In genomic region chr15:47184405-47185221, GRCh38 we compare ENCODE assay signal across 9 cellular contexts.
DNase-seq lines count a peak whose midpoint lies in the region; ATAC-seq and TF ChIP-seq lines count a peak whose summit lies in the region.
"Had no signal": no experiment of that assay in that cellular context is flagged by ENCODE, and none has a peak within 500 bp of the region (broad histone marks: within the 10 kb centered on the region; RNA-seq: fewer than 3 reads in every experiment).

No MANE protein-coding gene starts in this region.

- H3K27me3 ChIP-seq in HUES48 (ENCODE audit: control insufficient read depth, insufficient read depth, low read length) (peaks cover 79% of the 10 kb centered on the region), adipocyte (replicated peaks; ENCODE audit: control insufficient read depth, insufficient read depth, low read length) (peaks cover 43% of the 10 kb centered on the region)

- no peak for TF ChIP-seq CTCF in CD14-positive monocyte (IDR thresholded peaks at IDR 0.05)
- no peak for TF ChIP-seq CTCF in natural killer cell (IDR thresholded peaks at IDR 0.05)

- no peaks in the 10 kb centered on the region for H3K36me3 ChIP-seq in HUES48 (ENCODE audit: control insufficient read depth, insufficient read depth, low read length)
- H3K36me3 ChIP-seq in adipocyte (ENCODE audit: control insufficient read depth, insufficient read depth, low read length, severe bottlenecking), result no peaks in the 10 kb centered on the region

- H3K9me3 ChIP-seq in HUES48 (ENCODE audit: control insufficient read depth, insufficient read depth, low read length) (no peaks in the 10 kb centered on the region), adipocyte (ENCODE audit: control insufficient read depth, low read length) (no peaks in the 10 kb centered on the region)

- H3K9me3 Mint-ChIP-seq in CD14-positive monocyte, result peaks cover 0 to 17% (median 10%) of the 10 kb centered on the region in 7 donors
- peaks cover 2% of the 10 kb centered on the region for H3K9me3 Mint-ChIP-seq in stimulated activated memory B cell treated with anti-CD40 and anti-IgM and Interleukin-4, amounts not matched to agents 10 μg/mL and 1 μg/mL and 100 μg/mL, for 72 hours
- H3K9me3 Mint-ChIP-seq in natural killer cell, result peaks cover 0 to 8% of the 10 kb centered on the region in 2 donors

- peak overlapping the region; percentile 2; the same call in 1 of the 2 replicates for H3K9ac ChIP-seq in HUES48 (ENCODE audit: low read depth, low read length)
- H3K9ac ChIP-seq in adipocyte (ENCODE audit: low read length), result no peak overlapping the region

- H3K4me3 Mint-ChIP-seq in CD14-positive monocyte (peak overlapping the region; percentile 56 to 80), natural killer cell (no peak overlapping the region)
- peak overlapping the region; percentile 38 for H3K4me3 Mint-ChIP-seq in stimulated activated memory B cell treated with anti-CD40 and anti-IgM and Interleukin-4, amounts not matched to agents 10 μg/mL and 1 μg/mL and 100 μg/mL, for 72 hours
- H3K4me3 Mint-ChIP-seq: central memory CD8-positive, alpha-beta T cell had no signal

- H3K27me3 Mint-ChIP-seq in CD14-positive monocyte (ENCODE audit: low read depth in 3 of 3), result peaks cover 39 to 51% (median 49%) of the 10 kb centered on the region in 3 donors
- peaks cover 41% of the 10 kb centered on the region for H3K27me3 Mint-ChIP-seq in stimulated activated memory B cell treated with anti-CD40 and anti-IgM and Interleukin-4, amounts not matched to agents 10 μg/mL and 1 μg/mL and 100 μg/mL, for 72 hours
- peaks cover 30 to 45% of the 10 kb centered on the region in 2 donors for H3K27me3 Mint-ChIP-seq in natural killer cell (ENCODE audit: low read depth in 2 of 2)

- peak overlapping the region; percentile 64 for H3K4me3 ChIP-seq in HUES48 (ENCODE audit: low read depth, low read length)
- H3K4me3 ChIP-seq in adipocyte (ENCODE audit: low read length), result peak overlapping the region; percentile 75

- H3K27ac ChIP-seq in HUES48 (ENCODE audit: low read depth, low read length), result no peak overlapping the region

- intact Hi-C loops in CD14-positive monocyte (cut with micrococcal nuclease) (no loop called here), natural killer cell (cut with micrococcal nuclease) (no loop called here)

- peaks cover 13% of the 10 kb centered on the region for H3K4me1 Mint-ChIP-seq in CD14-positive monocyte
- peaks cover 13% of the 10 kb centered on the region for H3K4me1 Mint-ChIP-seq in stimulated activated memory B cell treated with anti-CD40 and anti-IgM and Interleukin-4, amounts not matched to agents 10 μg/mL and 1 μg/mL and 100 μg/mL, for 72 hours
- peaks cover 0 to 8% of the 10 kb centered on the region in 2 donors for H3K4me1 Mint-ChIP-seq in natural killer cell

- no peak for ATAC-seq in stimulated activated memory B cell treated with anti-CD40 and anti-IgM and Interleukin-4, amounts not matched to agents 10 μg/mL and 1 μg/mL and 100 μg/mL, for 72 hours
- ATAC-seq in natural killer cell, result no peak

- no peak for DNase-seq in CD14-positive monocyte (ENCODE audit: low spot score)
- peak; percentile 47 for DNase-seq in adipocyte (ENCODE audit: low read depth)
- DNase-seq in inferior parietal cortex (ENCODE audit: extremely low spot score), result peak; percentile 23
- no peak for DNase-seq in H4 (ENCODE audit: low spot score)
- no peak for DNase-seq in putamen (ENCODE audit: low spot score)
- no peak for DNase-seq in natural killer cell

- peaks cover 38% of the 10 kb centered on the region for H3K4me1 ChIP-seq in HUES48 (ENCODE audit: control insufficient read depth, insufficient read depth, low read length)
- peaks cover 17% of the 10 kb centered on the region for H3K4me1 ChIP-seq in adipocyte (ENCODE audit: control insufficient read depth, insufficient read depth, low read length)

- H3K36me3 Mint-ChIP-seq in CD14-positive monocyte, result no peaks in the 10 kb centered on the region
- peaks cover 5% of the 10 kb centered on the region for H3K36me3 Mint-ChIP-seq in stimulated activated memory B cell treated with anti-CD40 and anti-IgM and Interleukin-4, amounts not matched to agents 10 μg/mL and 1 μg/mL and 100 μg/mL, for 72 hours
- peaks cover 20% of the 10 kb centered on the region for H3K36me3 Mint-ChIP-seq in natural killer cell

- peak overlapping the region in 1 of 7 donors; percentile 50 for H3K27ac Mint-ChIP-seq in CD14-positive monocyte
- no peak overlapping the region for H3K27ac Mint-ChIP-seq in stimulated activated memory B cell treated with anti-CD40 and anti-IgM and Interleukin-4, amounts not matched to agents 10 μg/mL and 1 μg/mL and 100 μg/mL, for 72 hours
- no peak overlapping the region for H3K27ac Mint-ChIP-seq in natural killer cell

Comparison
In these comparisons a context has a peak if more than half of its experiments do, and no peak if none do; other contexts are left out.
1. DNase-seq: peak in adipocyte (single experiment) and inferior parietal cortex (single experiment); none in CD14-positive monocyte (single experiment), H4 (single experiment), putamen (single experiment) and natural killer cell (single experiment).